Comparison of ENCODE assay signal across 34 cellular contexts in the genomic region with DNA sequence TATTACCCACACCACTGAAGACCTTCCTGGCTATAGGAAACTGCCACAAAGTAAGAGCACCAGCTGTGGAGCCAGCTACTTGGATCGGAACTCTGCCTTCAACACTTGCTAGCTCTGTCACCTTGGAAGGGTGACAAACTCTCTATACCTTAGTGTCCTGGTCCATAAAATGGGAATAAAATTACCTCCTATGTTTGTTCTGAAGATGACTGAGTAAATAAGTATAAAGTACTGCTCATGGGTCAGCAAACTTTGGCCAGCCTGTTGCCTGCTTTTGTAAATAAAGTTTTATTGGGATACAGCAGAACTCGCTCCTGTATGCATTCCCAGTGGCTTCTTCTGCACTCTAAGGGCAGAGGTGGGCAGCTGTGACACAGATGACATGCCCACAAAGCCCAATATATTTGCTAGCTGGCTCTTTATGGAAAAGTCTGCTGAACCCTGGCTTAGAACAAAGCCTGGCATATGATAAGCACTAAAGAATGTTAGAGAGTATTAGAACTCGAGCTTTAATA.
"Had no signal": no experiment of that assay in that cellular context is flagged by ENCODE, and none has a peak within 500 bp of the region (broad histone marks: within the 10 kb centered on the region; RNA-seq: fewer than 3 reads in every experiment).

No MANE protein-coding gene starts in this region.

- H3K4me3 ChIP-seq: adrenal gland, ascending aorta, body of pancreas, breast epithelium, cardiac muscle cell had no signal

- H3K27me3 ChIP-seq: adrenal gland, ascending aorta, body of pancreas, brain microvascular endothelial cell, breast epithelium, cardiac muscle cell had no signal

- ATAC-seq: activated naive CD4-positive, alpha-beta T cell treated with anti-CD3 and anti-CD28 coated beads, Interleukin-2, amount 50 U/mL, for 72 hours; activated naive CD8-positive, alpha-beta T cell treated with anti-CD3 and anti-CD28 coated beads, Interleukin-2, amount 50 U/mL, for 24 hours; activated T-cell treated with anti-CD3 and anti-CD28 coated beads, Interleukin-2, amount 50 U/mL, for 4 hours; activated T-cell treated with anti-CD3 and anti-CD28 coated beads, Interleukin-2, amount 50 U/mL, for 72 hours; activated T-helper 17 cell treated with anti-CD3 and anti-CD28 coated beads, Interleukin-2, amount 50 U/mL, for 72 hours; body of pancreas had no signal

- H3K9me3 ChIP-seq: adrenal gland, ascending aorta, body of pancreas, breast epithelium had no signal

- H3K36me3 ChIP-seq: adrenal gland, ascending aorta, brain microvascular endothelial cell, breast epithelium, cardiac muscle cell had no signal

- FAIRE-seq: astrocyte, bronchial epithelial cell had no signal

- H3K27ac ChIP-seq: adrenal gland, ascending aorta, body of pancreas, brain microvascular endothelial cell, breast epithelium, cardiac muscle cell had no signal

- DNase-seq: activated effector memory CD4-positive, alpha-beta T cell treated with anti-CD3 and anti-CD28 coated beads, Interleukin-2, amount 50 U/mL, for 16 hours; activated effector memory CD4-positive, alpha-beta T cell treated with Interleukin-2 at 50 U/mL for 16 hours; activated gamma-delta T cell; activated gamma-delta T cell treated with Interleukin-2 at 50 U/mL for 16 hours; activated naive CD4-positive, alpha-beta T cell; activated naive CD4-positive, alpha-beta T cell treated with anti-CD3 and anti-CD28 coated beads for 36 hours; activated naive CD4-positive, alpha-beta T cell treated with anti-CD3 and anti-CD28 coated beads, Interleukin-2, amount 10 ng/mL, durations not matched to agents 7 days and 5 days; activated naive CD4-positive, alpha-beta T cell treated with anti-CD3 and anti-CD28 coated beads, Interleukin-2, amount 50 U/mL, for 16 hours; activated naive CD4-positive, alpha-beta T cell treated with Interleukin-2 at 50 U/mL for 16 hours; activated naive CD8-positive, alpha-beta T cell treated with anti-CD3 and anti-CD28 coated beads for 36 hours; activated naive CD8-positive, alpha-beta T cell treated with anti-CD3 and anti-CD28 coated beads, Interleukin-2, amount 10 ng/mL, durations not matched to agents 7 days and 5 days; activated naive CD8-positive, alpha-beta T cell treated with anti-CD3 and anti-CD28 coated beads, Interleukin-2, amount 50 U/mL, for 24 hours; activated T-cell treated with anti-CD3 and anti-CD28 coated beads, Interleukin-2, amount 50 U/mL, for 1 hour; activated T-cell treated with anti-CD3 and anti-CD28 coated beads, Interleukin-2, amount 50 U/mL, for 24 hours; activated T-cell treated with anti-CD3 and anti-CD28 coated beads, Interleukin-2, amount 50 U/mL, for 4 hours; activated T-cell treated with anti-CD3 and anti-CD28 coated beads, Interleukin-2, amount 50 U/mL, for 48 hours; activated T-cell treated with anti-CD3 and anti-CD28 coated beads, Interleukin-2, amount 50 U/mL, for 72 hours; adrenal gland; amniotic stem cell; amygdala; anterior cingulate cortex; aorta; body of pancreas; brain microvascular endothelial cell; caudate nucleus; central memory CD4-positive, alpha-beta T cell; cerebellar nuclear complex had no signal

- H3K4me1 ChIP-seq: adrenal gland, ascending aorta, body of pancreas, breast epithelium had no signal
